1 cellular context compared by ENCODE assay signal in the genomic region with DNA sequence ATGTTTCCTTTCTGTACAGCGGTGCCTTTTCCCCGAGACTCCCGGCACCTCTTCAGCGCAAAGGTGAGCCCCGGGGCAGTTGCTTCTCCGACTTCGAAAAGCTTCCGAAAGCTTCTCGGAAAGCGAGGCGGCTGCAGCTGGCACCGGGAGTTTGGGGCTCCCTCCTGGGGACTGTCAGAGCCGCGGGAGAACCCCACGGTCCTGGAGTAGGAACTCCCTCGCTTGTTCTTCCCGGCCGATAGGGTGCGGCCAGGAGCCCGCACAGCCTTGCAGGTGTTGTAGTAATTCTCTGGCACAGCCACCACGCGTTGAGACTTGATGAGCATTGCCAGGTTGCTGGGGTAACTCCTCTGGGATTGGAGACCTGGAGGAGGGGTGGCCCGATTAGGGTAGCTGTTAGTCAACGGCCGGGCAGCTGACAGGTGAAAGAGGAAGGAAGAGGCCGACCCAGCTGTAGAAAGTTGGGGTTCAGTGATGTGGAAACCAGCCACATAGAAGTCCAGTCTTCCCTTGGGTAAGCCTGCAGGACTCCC.
TF ChIP-seq lines count a peak whose summit lies in the region.

No MANE protein-coding gene starts in this region.

TF ChIP-seq in GM23338, 12 proteins besides CTCF, POLR2A, EP300 and RAD21:
- TF ChIP-seq, protein P1, sequence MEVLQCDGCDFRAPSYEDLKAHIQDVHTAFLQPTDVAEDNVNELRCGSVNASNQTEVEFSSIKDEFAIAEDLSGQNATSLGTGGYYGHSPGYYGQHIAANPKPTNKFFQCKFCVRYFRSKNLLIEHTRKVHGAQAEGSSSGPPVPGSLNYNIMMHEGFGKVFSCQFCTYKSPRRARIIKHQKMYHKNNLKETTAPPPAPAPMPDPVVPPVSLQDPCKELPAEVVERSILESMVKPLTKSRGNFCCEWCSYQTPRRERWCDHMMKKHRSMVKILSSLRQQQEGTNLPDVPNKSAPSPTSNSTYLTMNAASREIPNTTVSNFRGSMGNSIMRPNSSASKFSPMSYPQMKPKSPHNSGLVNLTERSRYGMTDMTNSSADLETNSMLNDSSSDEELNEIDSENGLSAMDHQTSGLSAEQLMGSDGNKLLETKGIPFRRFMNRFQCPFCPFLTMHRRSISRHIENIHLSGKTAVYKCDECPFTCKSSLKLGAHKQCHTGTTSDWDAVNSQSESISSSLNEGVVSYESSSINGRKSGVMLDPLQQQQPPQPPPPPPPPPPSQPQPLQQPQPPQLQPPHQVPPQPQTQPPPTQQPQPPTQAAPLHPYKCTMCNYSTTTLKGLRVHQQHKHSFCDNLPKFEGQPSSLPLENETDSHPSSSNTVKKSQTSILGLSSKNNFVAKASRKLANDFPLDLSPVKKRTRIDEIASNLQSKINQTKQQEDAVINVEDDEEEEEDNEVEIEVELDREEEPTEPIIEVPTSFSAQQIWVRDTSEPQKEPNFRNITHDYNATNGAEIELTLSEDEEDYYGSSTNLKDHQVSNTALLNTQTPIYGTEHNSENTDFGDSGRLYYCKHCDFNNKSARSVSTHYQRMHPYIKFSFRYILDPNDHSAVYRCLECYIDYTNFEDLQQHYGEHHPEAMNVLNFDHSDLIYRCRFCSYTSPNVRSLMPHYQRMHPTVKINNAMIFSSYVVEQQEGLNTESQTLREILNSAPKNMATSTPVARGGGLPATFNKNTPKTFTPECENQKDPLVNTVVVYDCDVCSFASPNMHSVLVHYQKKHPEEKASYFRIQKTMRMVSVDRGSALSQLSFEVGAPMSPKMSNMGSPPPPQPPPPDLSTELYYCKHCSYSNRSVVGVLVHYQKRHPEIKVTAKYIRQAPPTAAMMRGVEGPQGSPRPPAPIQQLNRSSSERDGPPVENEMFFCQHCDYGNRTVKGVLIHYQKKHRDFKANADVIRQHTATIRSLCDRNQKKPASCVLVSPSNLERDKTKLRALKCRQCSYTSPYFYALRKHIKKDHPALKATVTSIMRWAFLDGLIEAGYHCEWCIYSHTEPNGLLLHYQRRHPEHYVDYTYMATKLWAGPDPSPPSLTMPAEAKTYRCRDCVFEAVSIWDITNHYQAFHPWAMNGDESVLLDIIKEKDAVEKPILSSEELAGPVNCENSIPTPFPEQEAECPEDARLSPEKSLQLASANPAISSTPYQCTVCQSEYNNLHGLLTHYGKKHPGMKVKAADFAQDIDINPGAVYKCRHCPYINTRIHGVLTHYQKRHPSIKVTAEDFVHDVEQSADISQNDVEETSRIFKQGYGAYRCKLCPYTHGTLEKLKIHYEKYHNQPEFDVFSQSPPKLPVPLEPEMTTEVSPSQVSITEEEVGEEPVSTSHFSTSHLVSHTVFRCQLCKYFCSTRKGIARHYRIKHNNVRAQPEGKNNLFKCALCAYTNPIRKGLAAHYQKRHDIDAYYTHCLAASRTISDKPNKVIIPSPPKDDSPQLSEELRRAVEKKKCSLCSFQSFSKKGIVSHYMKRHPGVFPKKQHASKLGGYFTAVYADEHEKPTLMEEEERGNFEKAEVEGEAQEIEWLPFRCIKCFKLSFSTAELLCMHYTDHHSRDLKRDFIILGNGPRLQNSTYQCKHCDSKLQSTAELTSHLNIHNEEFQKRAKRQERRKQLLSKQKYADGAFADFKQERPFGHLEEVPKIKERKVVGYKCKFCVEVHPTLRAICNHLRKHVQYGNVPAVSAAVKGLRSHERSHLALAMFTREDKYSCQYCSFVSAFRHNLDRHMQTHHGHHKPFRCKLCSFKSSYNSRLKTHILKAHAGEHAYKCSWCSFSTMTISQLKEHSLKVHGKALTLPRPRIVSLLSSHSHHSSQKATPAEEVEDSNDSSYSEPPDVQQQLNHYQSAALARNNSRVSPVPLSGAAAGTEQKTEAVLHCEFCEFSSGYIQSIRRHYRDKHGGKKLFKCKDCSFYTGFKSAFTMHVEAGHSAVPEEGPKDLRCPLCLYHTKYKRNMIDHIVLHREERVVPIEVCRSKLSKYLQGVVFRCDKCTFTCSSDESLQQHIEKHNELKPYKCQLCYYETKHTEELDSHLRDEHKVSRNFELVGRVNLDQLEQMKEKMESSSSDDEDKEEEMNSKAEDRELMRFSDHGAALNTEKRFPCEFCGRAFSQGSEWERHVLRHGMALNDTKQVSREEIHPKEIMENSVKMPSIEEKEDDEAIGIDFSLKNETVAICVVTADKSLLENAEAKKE (CRISPR knock-in tag; IDR thresholded peaks at IDR 0.05) = no peak
- TF ChIP-seq CREB1 (CRISPR knock-in tag; IDR thresholded peaks at IDR 0.05; ENCODE audit: low read depth) (no peak), STAT1 (IDR thresholded peaks at IDR 0.05; ENCODE audit: unreplicated experiment) (no peak), JUNB (IDR thresholded peaks at IDR 0.05; ENCODE audit: unreplicated experiment) (no peak), POLR2AphosphoS5 (IDR thresholded peaks at IDR 0.05; ENCODE audit: low read depth) (no peak), ZNF331 (CRISPR knock-in tag; IDR thresholded peaks at IDR 0.05; ENCODE audit: low read depth) (no peak), EZH2phosphoT487 (IDR thresholded peaks at IDR 0.05; ENCODE audit: unreplicated experiment) (no peak)
- TF ChIP-seq, protein P2, sequence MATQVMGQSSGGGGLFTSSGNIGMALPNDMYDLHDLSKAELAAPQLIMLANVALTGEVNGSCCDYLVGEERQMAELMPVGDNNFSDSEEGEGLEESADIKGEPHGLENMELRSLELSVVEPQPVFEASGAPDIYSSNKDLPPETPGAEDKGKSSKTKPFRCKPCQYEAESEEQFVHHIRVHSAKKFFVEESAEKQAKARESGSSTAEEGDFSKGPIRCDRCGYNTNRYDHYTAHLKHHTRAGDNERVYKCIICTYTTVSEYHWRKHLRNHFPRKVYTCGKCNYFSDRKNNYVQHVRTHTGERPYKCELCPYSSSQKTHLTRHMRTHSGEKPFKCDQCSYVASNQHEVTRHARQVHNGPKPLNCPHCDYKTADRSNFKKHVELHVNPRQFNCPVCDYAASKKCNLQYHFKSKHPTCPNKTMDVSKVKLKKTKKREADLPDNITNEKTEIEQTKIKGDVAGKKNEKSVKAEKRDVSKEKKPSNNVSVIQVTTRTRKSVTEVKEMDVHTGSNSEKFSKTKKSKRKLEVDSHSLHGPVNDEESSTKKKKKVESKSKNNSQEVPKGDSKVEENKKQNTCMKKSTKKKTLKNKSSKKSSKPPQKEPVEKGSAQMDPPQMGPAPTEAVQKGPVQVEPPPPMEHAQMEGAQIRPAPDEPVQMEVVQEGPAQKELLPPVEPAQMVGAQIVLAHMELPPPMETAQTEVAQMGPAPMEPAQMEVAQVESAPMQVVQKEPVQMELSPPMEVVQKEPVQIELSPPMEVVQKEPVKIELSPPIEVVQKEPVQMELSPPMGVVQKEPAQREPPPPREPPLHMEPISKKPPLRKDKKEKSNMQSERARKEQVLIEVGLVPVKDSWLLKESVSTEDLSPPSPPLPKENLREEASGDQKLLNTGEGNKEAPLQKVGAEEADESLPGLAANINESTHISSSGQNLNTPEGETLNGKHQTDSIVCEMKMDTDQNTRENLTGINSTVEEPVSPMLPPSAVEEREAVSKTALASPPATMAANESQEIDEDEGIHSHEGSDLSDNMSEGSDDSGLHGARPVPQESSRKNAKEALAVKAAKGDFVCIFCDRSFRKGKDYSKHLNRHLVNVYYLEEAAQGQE (IDR thresholded peaks at IDR 0.05; ENCODE audit: unreplicated experiment) = no peak
